8 cellular contexts compared by ENCODE assay signal in genomic region chr4:1130318-1131186, GRCh38. TPM values are rescaled to one million over a fixed set of nuclear protein-coding genes. Genes with fewer than 3 reads are reported as not detected.
DNase-seq lines count a peak whose midpoint lies in the region; ATAC-seq and TF ChIP-seq lines count a peak whose summit lies in the region.

No MANE protein-coding gene starts in this region.

- DNase-seq in AG09309 (ENCODE audit: low read depth), result peak; percentile 31
- peak; percentile 71 for DNase-seq in NOMO-1 treated with dmso at 0.1 percent for 144 hours (lab: John Stamatoyannopoulos, UW; ENCODE audit: unreplicated experiment)
- DNase-seq in activated CD8-positive, alpha-beta memory T cell treated with anti-CD3 and anti-CD28 coated beads, Interleukin-2, amount 50 U/mL, for 4 hours, result peak; percentile 74
- DNase-seq in erythroblast (lab: John Stamatoyannopoulos, UW), result peak; percentile 70 to 86
- peak; percentile 74 for DNase-seq in natural killer cell

- ATAC-seq in GM18498 (IDR thresholded peaks at IDR 0.05; ENCODE audit: unreplicated experiment), result peak; percentile 82
- peak; percentile 88 for ATAC-seq in HG03342 (IDR thresholded peaks at IDR 0.05; ENCODE audit: unreplicated experiment)
- ATAC-seq in natural killer cell, result peak; percentile 96 to 100 (median 99)
- peak; percentile 93 for ATAC-seq in stimulated activated memory B cell treated with anti-CD40 and anti-IgM and Interleukin-4, amounts not matched to agents 10 μg/mL and 1 μg/mL and 100 μg/mL, for 72 hours

- no peaks in the 10 kb centered on the region for H3K9me3 Mint-ChIP-seq in natural killer cell
- H3K9me3 Mint-ChIP-seq in stimulated activated memory B cell treated with anti-CD40 and anti-IgM and Interleukin-4, amounts not matched to agents 10 μg/mL and 1 μg/mL and 100 μg/mL, for 72 hours, result no peaks in the 10 kb centered on the region

- TF ChIP-seq CTCF in AG09309 (IDR thresholded peaks at IDR 0.05; ENCODE audit: control insufficient read depth, insufficient read depth, low read depth, low read length, missing control alignments), result peak; percentile 100
- TF ChIP-seq CTCF in natural killer cell (IDR thresholded peaks at IDR 0.05), result peak; percentile 98

- H3K27me3 Mint-ChIP-seq in natural killer cell (ENCODE audit: low read depth in 2 of 2), result peaks cover 0 to 13% of the 10 kb centered on the region in 2 donors
- H3K27me3 Mint-ChIP-seq in stimulated activated memory B cell treated with anti-CD40 and anti-IgM and Interleukin-4, amounts not matched to agents 10 μg/mL and 1 μg/mL and 100 μg/mL, for 72 hours, result peaks cover 9% of the 10 kb centered on the region

- no peak for TF ChIP-seq POLR2A in erythroblast (IDR thresholded peaks at IDR 0.05; ENCODE audit: low read length)

- peak overlapping the region in 1 of 2 donors; percentile 33 for H3K27ac Mint-ChIP-seq in natural killer cell
- no peak overlapping the region for H3K27ac Mint-ChIP-seq in stimulated activated memory B cell treated with anti-CD40 and anti-IgM and Interleukin-4, amounts not matched to agents 10 μg/mL and 1 μg/mL and 100 μg/mL, for 72 hours

- intact Hi-C loops in natural killer cell (cut with micrococcal nuclease), result loop anchor here (1.0 to 5.0 kb wide), 6 partner anchors 37 to 496 kb away; no protein-coding TSS in a partner anchor

- H3K4me3 ChIP-seq in AG09309 (ENCODE audit: control insufficient read depth, low read depth, low read length), result no peak overlapping the region

- no peaks in the 10 kb centered on the region for H3K36me3 Mint-ChIP-seq in natural killer cell
- H3K36me3 Mint-ChIP-seq in stimulated activated memory B cell treated with anti-CD40 and anti-IgM and Interleukin-4, amounts not matched to agents 10 μg/mL and 1 μg/mL and 100 μg/mL, for 72 hours, result no peaks in the 10 kb centered on the region

- no peak overlapping the region for H3K4me3 Mint-ChIP-seq in natural killer cell
- H3K4me3 Mint-ChIP-seq in stimulated activated memory B cell treated with anti-CD40 and anti-IgM and Interleukin-4, amounts not matched to agents 10 μg/mL and 1 μg/mL and 100 μg/mL, for 72 hours, result no peak overlapping the region

- H3K4me1 Mint-ChIP-seq in natural killer cell, result peaks cover 0 to 15% of the 10 kb centered on the region in 2 donors
- H3K4me1 Mint-ChIP-seq in stimulated activated memory B cell treated with anti-CD40 and anti-IgM and Interleukin-4, amounts not matched to agents 10 μg/mL and 1 μg/mL and 100 μg/mL, for 72 hours, result peaks cover 19% of the 10 kb centered on the region

RNA-seq across cellular contexts. Expression of gene RNF212, which starts 17.2 kb away (rescaled TPM):
- 1 to 10 TPM; 1.0 to 2.0 (median 1.7) TPM for total RNA-seq in natural killer cell

RNA-seq across cellular contexts. Expression of gene SPON2, which starts 41.8 kb away (rescaled TPM):
- total RNA-seq in natural killer cell, result 1,000 to 10,000 TPM; 1,124 to 1,574 (median 1,339) TPM
